Comparison of ENCODE assay signal across 5 cellular contexts in the genomic region with DNA sequence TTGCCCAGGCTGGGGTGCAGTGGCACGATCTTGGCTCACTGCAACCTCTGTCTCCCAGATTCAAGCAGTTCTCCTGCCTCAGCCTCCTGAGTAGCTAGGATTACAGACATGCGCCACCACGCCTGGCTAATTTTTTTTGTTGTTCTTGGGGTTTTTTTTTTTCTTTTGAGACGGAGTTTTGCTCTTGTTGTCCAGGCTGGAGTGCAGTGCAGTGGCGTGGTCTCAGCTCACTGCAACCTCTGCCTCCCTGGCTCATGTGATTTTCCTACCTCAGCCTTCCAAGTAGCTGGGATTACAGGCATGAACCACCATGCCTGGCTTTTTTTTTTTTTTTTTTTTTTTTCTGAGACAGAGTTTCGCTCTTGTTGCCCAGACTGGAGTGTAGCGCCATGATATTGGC. TPM values are rescaled to one million over a fixed set of nuclear protein-coding genes. Genes with fewer than 3 reads are reported as not detected.
"Had no signal": no experiment of that assay in that cellular context is flagged by ENCODE, and none has a peak within 500 bp of the region (broad histone marks: within the 10 kb centered on the region; RNA-seq: fewer than 3 reads in every experiment).

No MANE protein-coding gene starts in this region.

RNA-seq across cellular contexts. Expression of a gene that starts 15.0 kb away (rescaled TPM):
- total RNA-seq: GM23248, H4, H7, HT-29 had no signal
- polyA plus RNA-seq: GM23248, IgD-negative memory B cell had no signal

RNA-seq across cellular contexts. Expression of a gene that starts 16.4 kb away (rescaled TPM):
- total RNA-seq: GM23248, H4, H7, HT-29 had no signal
- polyA plus RNA-seq: GM23248, IgD-negative memory B cell had no signal

RNA-seq across cellular contexts. Expression of a gene that starts 30.8 kb away (rescaled TPM):
- total RNA-seq: GM23248, H4, HT-29 had no signal
